ENCODE assay signal across 12 cellular contexts in genomic region chr1:40876891-40877290, GRCh38. TPM values are rescaled to one million over a fixed set of nuclear protein-coding genes. Genes with fewer than 3 reads are reported as not detected.
A peak's percentile ranks its signal among the peaks of the same experiment; 100 is the strongest.
DNase-seq lines count a peak whose midpoint lies in the region; FAIRE-seq and TF ChIP-seq lines count a peak whose summit lies in the region.
"Had no signal": no experiment of that assay in that cellular context is flagged by ENCODE, and none has a peak within 500 bp of the region (broad histone marks: within the 10 kb centered on the region; RNA-seq: fewer than 3 reads in every experiment).

No MANE protein-coding gene starts in this region.

- no peak overlapping the region for H2AFZ ChIP-seq in PC-9

- DNase-seq in PC-9 = no peak
- no peak for DNase-seq in coronary artery (ENCODE audit: low spot score)
- no peak for DNase-seq in GOT3 (lab: John Stamatoyannopoulos, UW)
- no peak for DNase-seq in UCSD-AML1 (lab: John Stamatoyannopoulos, UW; ENCODE audit: unreplicated experiment)
- no peak for DNase-seq in NOMO-1 treated with DMSO at 0.1 percent for 48 hours (lab: John Stamatoyannopoulos, UW; ENCODE audit: unreplicated experiment)
- no peak for DNase-seq in H54 (ENCODE audit: insufficient read length, low spot score)
- DNase-seq: CD4-positive, CD25-positive, alpha-beta regulatory T cell; NCI-H1930; NCI-H774 had no signal

- H3K9me2 ChIP-seq in PC-9 (ENCODE audit: insufficient read depth) = no peaks in the 10 kb centered on the region

- H3K27me3 ChIP-seq in BLaER1 treated with 17β-estradiol and CSF1 and Interleukin-3, amounts not matched to agents 10 nM and 100 nM = no peaks in the 10 kb centered on the region
- no peaks in the 10 kb centered on the region for H3K27me3 ChIP-seq in PC-9 (ENCODE audit: insufficient read depth, low read depth)
- no peaks in the 10 kb centered on the region for H3K27me3 ChIP-seq in rectal smooth muscle tissue (ENCODE audit: control insufficient read depth, insufficient read depth, low read length)
- H3K27me3 ChIP-seq: ovary had no signal

- H3K27ac ChIP-seq in BLaER1 treated with 17β-estradiol and CSF1 and Interleukin-3, amounts not matched to agents 10 nM and 100 nM = peak overlapping the region in 10 of 11 experiments; percentile 30 to 75 (median 60); a peak in 19 of 22 replicates
- H3K27ac ChIP-seq in PC-9 = peak overlapping the region; percentile 65
- peak overlapping the region; percentile 75 to 83 for H3K27ac ChIP-seq in coronary artery
- peak overlapping the region; percentile 70 for H3K27ac ChIP-seq in rectal smooth muscle tissue (ENCODE audit: low read depth, low read length)
- H3K27ac ChIP-seq: ovary had no signal

- no TSS peak for BruUV-seq in PC-9 (replicated peaks; lab: Mats Ljungman, UMichigan)

- no peaks in the 10 kb centered on the region for H4K20me1 ChIP-seq in BLaER1 treated with 17β-estradiol and CSF1 and Interleukin-3, amounts not matched to agents 10 nM and 100 nM
- H4K20me1 ChIP-seq in PC-9 (ENCODE audit: insufficient read depth) = no peaks in the 10 kb centered on the region

- no peak for FAIRE-seq in H54 (lab: Jason Lieb, UNC)

- H3K4me2 ChIP-seq in BLaER1 treated with 17β-estradiol and CSF1 and Interleukin-3, amounts not matched to agents 10 nM and 100 nM = peak overlapping the region; percentile 61 to 84 (median 71)
- peak overlapping the region; percentile 44 for H3K4me2 ChIP-seq in PC-9

- H3K4me3 ChIP-seq in BLaER1 treated with 17β-estradiol and CSF1 and Interleukin-3, amounts not matched to agents 10 nM and 100 nM = no peak overlapping the region
- H3K4me3 ChIP-seq in PC-9 (no peak overlapping the region), coronary artery (no peak overlapping the region), rectal smooth muscle tissue (ENCODE audit: low read length) (no peak overlapping the region)
- H3K4me3 ChIP-seq: ovary had no signal

- no peaks in the 10 kb centered on the region for H3K36me3 ChIP-seq in BLaER1 treated with 17β-estradiol and CSF1 and Interleukin-3, amounts not matched to agents 10 nM and 100 nM
- H3K36me3 ChIP-seq in PC-9 (ENCODE audit: low read depth) = no peaks in the 10 kb centered on the region
- no peaks in the 10 kb centered on the region for H3K36me3 ChIP-seq in rectal smooth muscle tissue (ENCODE audit: control insufficient read depth, insufficient read depth, low read length)
- H3K36me3 ChIP-seq: ovary had no signal

- TF ChIP-seq CTCF in PC-9 (conservative IDR thresholded peaks at IDR 0.05) (no peak), coronary artery (IDR thresholded peaks at IDR 0.05) (no peak)

- peaks cover 6 to 13% (median 9%) of the 10 kb centered on the region in 11 experiments; a peak in 19 of 22 replicates for H3K9me3 ChIP-seq in BLaER1 treated with 17β-estradiol and CSF1 and Interleukin-3, amounts not matched to agents 10 nM and 100 nM (replicated peaks in 1 of 11)
- 0 out of 2 replicates have a peak, but pooled peaks cover 5% of the 10 kb centered on the region for H3K9me3 ChIP-seq in PC-9 (ENCODE audit: insufficient read depth, low read depth)
- H3K9me3 ChIP-seq: ovary had no signal

- TF ChIP-seq POLR2A in H54 (IDR thresholded peaks at IDR 0.05; ENCODE audit: low read depth, low read length) = no peak

- POLR2A ChIA-PET in PC-9 (lab: Charles Lee; ENCODE audit: unreplicated experiment) = interaction anchor here (0.6 to 1.0 kb wide), 3 partner anchors 10 to 25 kb away, joined by 3 to 9 read pairs (median 4); no protein-coding TSS in a partner anchor

- intact Hi-C loops in PC-9 (cut with micrococcal nuclease; ENCODE audit: unreplicated experiment) = no loop called here

- H3K4me1 ChIP-seq in BLaER1 treated with 17β-estradiol and CSF1 and Interleukin-3, amounts not matched to agents 10 nM and 100 nM = peaks cover 21 to 82% (median 55%) of the 10 kb centered on the region in 10 experiments
- H3K4me1 ChIP-seq in PC-9 (replicated peaks; ENCODE audit: insufficient read depth) (peaks cover 55% of the 10 kb centered on the region), rectal smooth muscle tissue (ENCODE audit: control insufficient read depth, insufficient read depth, low read length) (peaks cover 4% of the 10 kb centered on the region)

- H3F3A ChIP-seq in PC-9 (ENCODE audit: insufficient read depth, low read depth) = peaks cover 33% of the 10 kb centered on the region

- H3K79me2 ChIP-seq in PC-9 (ENCODE audit: low read depth) = no peaks in the 10 kb centered on the region

- CTCF ChIA-PET in PC-9 (lab: Charles Lee) = interaction anchor here (1.1 to 1.9 kb wide), 2 partner anchors 11 to 72 kb away, joined by 5 to 6 read pairs; no protein-coding TSS in a partner anchor

- peak overlapping the region in 4 of 11 experiments; percentile 26 to 33 (median 28); a peak in 3 of 22 replicates for H3K9ac ChIP-seq in BLaER1 treated with 17β-estradiol and CSF1 and Interleukin-3, amounts not matched to agents 10 nM and 100 nM
- no peak overlapping the region for H3K9ac ChIP-seq in rectal smooth muscle tissue (ENCODE audit: low read length)

RNA-seq across cellular contexts. Expression of gene CITED4, which starts 14.7 kb away (rescaled TPM):
- 67.5 and 98.2 TPM in 2 replicates for total RNA-seq in PC-9 (2021)
